In genomic region chr6:34154668-34155447, GRCh38 we compare ENCODE assay signal across 8 cellular contexts. TPM values are rescaled to one million over a fixed set of nuclear protein-coding genes. Genes with fewer than 3 reads are reported as not detected.
DNase-seq lines count a peak whose midpoint lies in the region; ATAC-seq, FAIRE-seq and TF ChIP-seq lines count a peak whose summit lies in the region.

No MANE protein-coding gene starts in this region.

- peaks cover 2% of the 10 kb centered on the region; the same call in 1 of the 2 replicates for H3K4me1 ChIP-seq in BE2C

- DNase-seq in BE2C (peak; percentile 80), H7 (peak; percentile 99), RKO (ENCODE audit: low spot score) (peak; percentile 45), activated gamma-delta T cell (lab: John Stamatoyannopoulos, UW) (peak; percentile 23), glomerular visceral epithelial cell (ENCODE audit: extremely low spot score) (peak; percentile 40), posterior cingulate gyrus (peak; percentile 33 to 96 (median 62)), urothelium cell line (ENCODE audit: low spot score) (peak; percentile 86)

- FAIRE-seq in urothelium cell line (lab: Jason Lieb, UNC): no peak

- ATAC-seq in GM18867 (IDR thresholded peaks at IDR 0.05; ENCODE audit: unreplicated experiment): no peak

- H3K36me3 ChIP-seq in BE2C: no peaks in the 10 kb centered on the region
- no peaks in the 10 kb centered on the region for H3K36me3 ChIP-seq in H7 (replicated peaks; ENCODE audit: control insufficient read depth, insufficient read depth, low read length)

- TF ChIP-seq CTCF in BE2C (IDR thresholded peaks at IDR 0.05; ENCODE audit: low read depth, low read length): peak; percentile 87

- peak overlapping the region; percentile 44 for H3K4me3 ChIP-seq in BE2C (ENCODE audit: low read depth, low read length)
- H3K4me3 ChIP-seq in H7 (ENCODE audit: insufficient read depth, low read depth, low read length): peak overlapping the region; percentile 36

- H3K9me3 ChIP-seq in BE2C: no peaks in the 10 kb centered on the region; the same call in 1 of the 2 replicates

- intact Hi-C loops in posterior cingulate gyrus (cut with DNase I): loop anchor here (1.0 to 10.0 kb wide), 4 partner anchors 100 to 570 kb away; partner anchors contain the start of gene IP6K3

- H3K27me3 ChIP-seq in BE2C (peaks cover 6% of the 10 kb centered on the region; the same call in 1 of the 2 replicates), H7 (ENCODE audit: control insufficient read depth, insufficient read depth, low read length) (peaks cover 22% of the 10 kb centered on the region)

RNA-seq across cellular contexts. Expression of gene GRM4, which starts 9.0 kb away (rescaled TPM):
- polyA plus RNA-seq in BE2C (2012; ENCODE audit: insufficient read depth, insufficient read length, low read depth): 0.79 TPM
- total RNA-seq in H7 (2014; rRNA removed; shearing (Covaris generic)): 23.9 and 35.3 TPM in 2 replicates

Comparison
In these comparisons a context has a peak if more than half of its experiments do, and no peak if none do; other contexts are left out.
1. DNase-seq: peak in every context shown above with its lines; median percentile 99 in H7; 86 in urothelium cell line; 80 in BE2C; 62 in posterior cingulate gyrus; 45 in RKO; 40 in glomerular visceral epithelial cell; 23 in activated gamma-delta T cell.